In genomic region chr2:191846787-191847620, GRCh38 we compare ENCODE assay signal across 1 cellular context.
TF ChIP-seq lines count a peak whose summit lies in the region.

Gene CAVIN2, minus strand, starts transcription at chr2:191847088. Its CDS starts 163 bp downstream, at chr2:191846925.

TF ChIP-seq in HepG2, 621 proteins besides CTCF, POLR2A, EP300 and RAD21 (continued from another document and continues in another):
- TF ChIP-seq ZFP90 (CRISPR knock-in tag; IDR thresholded peaks at IDR 0.05; ENCODE audit: borderline replicate concordance), result no peak
- 0 out of 2 replicates have a peak, but pooled peaks have one; percentile 22 for TF ChIP-seq TARDBP (CRISPR knock-in tag; IDR thresholded peaks at IDR 0.05)
- TF ChIP-seq KLF13 (CRISPR knock-in tag; IDR thresholded peaks at IDR 0.05), result peak; percentile 11; the same call in 1 of the 2 replicates
- peak; percentile 79; the same call in 1 of the 2 replicates for TF ChIP-seq HDAC2 (CRISPR knock-in tag; IDR thresholded peaks at IDR 0.05)
- TF ChIP-seq POLR2AphosphoS5 (IDR thresholded peaks at IDR 0.05; ENCODE audit: low read depth, low read length), result peak; percentile 47; the same call in 1 of the 2 replicates
- peak; percentile 77; the same call in 1 of the 2 replicates for TF ChIP-seq HNRNPL (IDR thresholded peaks at IDR 0.05; ENCODE audit: low read depth, low read length)
- TF ChIP-seq ERF (CRISPR knock-in tag; IDR thresholded peaks at IDR 0.05), result no peak
- TF ChIP-seq CSRNP1 (CRISPR knock-in tag; IDR thresholded peaks at IDR 0.05), result peak; percentile 70; the same call in 1 of the 2 replicates
- TF ChIP-seq ZNF451 (CRISPR knock-in tag; IDR thresholded peaks at IDR 0.05), result 0 out of 2 replicates have a peak, but pooled peaks have one; percentile 5
- peak; percentile 21; the same call in 1 of the 2 replicates for TF ChIP-seq SMAD3 (CRISPR knock-in tag; IDR thresholded peaks at IDR 0.05)
- TF ChIP-seq ZFP41 (CRISPR knock-in tag; IDR thresholded peaks at IDR 0.05; ENCODE audit: borderline replicate concordance), result no peak
- TF ChIP-seq ZNF3 (CRISPR knock-in tag; IDR thresholded peaks at IDR 0.05), result 0 out of 2 replicates have a peak, but pooled peaks have one; percentile 19
- TF ChIP-seq GABPA (IDR thresholded peaks at IDR 0.05; ENCODE audit: low read depth, low read length), result no peak
- 0 out of 2 replicates have a peak, but pooled peaks have one; percentile 11 for TF ChIP-seq GABPA (CRISPR knock-in tag; IDR thresholded peaks at IDR 0.05; ENCODE audit: low read depth)
- TF ChIP-seq POLR2AphosphoS2 (IDR thresholded peaks at IDR 0.05; ENCODE audit: low read depth, low read length), result no peak
- peak; percentile 63; the same call in 1 of the 2 replicates for TF ChIP-seq RCOR2 (CRISPR knock-in tag; IDR thresholded peaks at IDR 0.05)
- TF ChIP-seq ZNF414 (CRISPR knock-in tag; IDR thresholded peaks at IDR 0.05), result no peak
- 0 out of 2 replicates have a peak, but pooled peaks have one; percentile 8 for TF ChIP-seq KDM3A (CRISPR knock-in tag; IDR thresholded peaks at IDR 0.05; ENCODE audit: low read depth)
- peak; percentile 70; the same call in 1 of the 2 replicates for TF ChIP-seq YEATS4 (CRISPR knock-in tag; IDR thresholded peaks at IDR 0.05; ENCODE audit: borderline replicate concordance)
- TF ChIP-seq CCDC6 (CRISPR knock-in tag; IDR thresholded peaks at IDR 0.05), result no peak
- peak; percentile 91 for TF ChIP-seq FOXP4 (CRISPR knock-in tag; IDR thresholded peaks at IDR 0.05)
- no peak for TF ChIP-seq MAZ (IDR thresholded peaks at IDR 0.05; ENCODE audit: borderline replicate concordance, low read depth, low read length)
- TF ChIP-seq MAZ (CRISPR knock-in tag; IDR thresholded peaks at IDR 0.05; ENCODE audit: low read depth), result peak; percentile 59; the same call in 1 of the 2 replicates
- no peak for TF ChIP-seq MAF1 (CRISPR knock-in tag; IDR thresholded peaks at IDR 0.05; ENCODE audit: borderline replicate concordance)
- TF ChIP-seq ZNF317 (CRISPR knock-in tag; IDR thresholded peaks at IDR 0.05), result no peak
- 0 out of 2 replicates have a peak, but pooled peaks have one; percentile 33 for TF ChIP-seq ZNF501 (CRISPR knock-in tag; IDR thresholded peaks at IDR 0.05)
- 0 out of 2 replicates have a peak, but pooled peaks have one; percentile 40 for TF ChIP-seq RFXAP (CRISPR knock-in tag; IDR thresholded peaks at IDR 0.05; ENCODE audit: borderline replicate concordance)
- TF ChIP-seq ZNF550 (CRISPR knock-in tag; IDR thresholded peaks at IDR 0.05; ENCODE audit: borderline replicate concordance), result 0 out of 2 replicates have a peak, but pooled peaks have one; percentile 16
- peak; percentile 77 for TF ChIP-seq ZFX (CRISPR knock-in tag; IDR thresholded peaks at IDR 0.05; ENCODE audit: low read depth)
- peak; percentile 94 for TF ChIP-seq DRAP1 (CRISPR knock-in tag; IDR thresholded peaks at IDR 0.05)
- peak; percentile 74 for TF ChIP-seq RARA (CRISPR knock-in tag; IDR thresholded peaks at IDR 0.05)
- TF ChIP-seq ATF5 (CRISPR knock-in tag; IDR thresholded peaks at IDR 0.05; ENCODE audit: low read depth), result no peak
- TF ChIP-seq BORCS8-MEF2B (CRISPR knock-in tag; IDR thresholded peaks at IDR 0.05), result peak; percentile 79
- peak; percentile 74; the same call in 1 of the 2 replicates for TF ChIP-seq THAP9 (CRISPR knock-in tag; IDR thresholded peaks at IDR 0.05; ENCODE audit: borderline replicate concordance)
- no peak for TF ChIP-seq ZNF230 (CRISPR knock-in tag; IDR thresholded peaks at IDR 0.05)
- peak; percentile 77; the same call in 1 of the 2 replicates for TF ChIP-seq ZNF800 (CRISPR knock-in tag; IDR thresholded peaks at IDR 0.05)
- peak; percentile 22; the same call in 1 of the 2 replicates for TF ChIP-seq ZNF710 (CRISPR knock-in tag; IDR thresholded peaks at IDR 0.05; ENCODE audit: borderline replicate concordance)
- TF ChIP-seq ATF7 (IDR thresholded peaks at IDR 0.05), result no peak
- peak; percentile 15; the same call in 1 of the 2 replicates for TF ChIP-seq ATF7 (CRISPR knock-in tag; IDR thresholded peaks at IDR 0.05)
- 0 out of 2 replicates have a peak, but pooled peaks have one; percentile 9 for TF ChIP-seq ZHX2 (IDR thresholded peaks at IDR 0.05; ENCODE audit: low read depth)
- no peak for TF ChIP-seq ZHX2 (CRISPR knock-in tag; IDR thresholded peaks at IDR 0.05; ENCODE audit: borderline replicate concordance)
